16 cellular contexts compared by ENCODE assay signal in the genomic region with DNA sequence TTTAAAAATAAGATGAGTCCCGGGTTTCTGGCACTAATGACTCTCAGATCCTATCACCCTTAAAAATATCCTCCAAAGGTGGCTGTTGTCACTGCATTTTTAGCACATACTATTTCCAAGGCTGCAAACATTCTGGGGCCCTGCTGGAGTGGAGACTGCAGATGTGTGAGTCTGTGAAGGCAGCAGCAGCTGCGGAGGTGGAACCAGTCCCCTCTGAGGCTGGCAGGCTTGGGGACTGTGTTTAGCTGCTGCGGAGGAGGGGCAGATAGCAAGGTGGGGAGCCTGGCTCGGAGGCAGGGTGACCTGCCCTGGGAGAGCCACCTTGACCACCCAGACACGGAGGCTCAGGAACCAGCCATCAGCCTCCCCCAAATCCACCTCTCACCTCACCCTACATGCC.
"Had no signal": no experiment of that assay in that cellular context is flagged by ENCODE, and none has a peak within 500 bp of the region (broad histone marks: within the 10 kb centered on the region; RNA-seq: fewer than 3 reads in every experiment).

No MANE protein-coding gene starts in this region.

- DNase-seq: effector memory CD8-positive, alpha-beta T cell; gastrocnemius medialis; heart right ventricle; islet precursor cell; mammary epithelial cell; stimulated activated CD4-positive, alpha-beta T cell treated with anti-CD3 and anti-CD28 coated beads, Interleukin-12 subunit alpha, Interleukin-12 subunit beta, amount 100 ng/mL, for 4 hours; stimulated activated naive CD4-positive, alpha-beta T cell treated with Interleukin-2 at 50 U/mL for 16 hours; thyroid gland; uterus had no signal

- ATAC-seq: effector memory CD8-positive, alpha-beta T cell; gastrocnemius medialis; heart right ventricle; left lobe of liver; sciatic nerve had no signal

- H3K27me3 ChIP-seq: esophagus muscularis mucosa, gastrocnemius medialis, heart right ventricle, thyroid gland, uterus had no signal

- H3K4me1 ChIP-seq: parathyroid adenoma, thyroid gland, uterus had no signal

- H3K9me3 ChIP-seq: esophagus muscularis mucosa, gastrocnemius medialis, heart right ventricle, suprapubic skin, thyroid gland, uterus had no signal

- H3K9ac ChIP-seq: parathyroid adenoma had no signal

- H3K36me3 ChIP-seq: esophagus muscularis mucosa, gastrocnemius medialis, heart right ventricle, suprapubic skin, thyroid gland, uterus had no signal

- H3K27ac ChIP-seq: epithelial cell of prostate, esophagus muscularis mucosa, gastrocnemius medialis, heart right ventricle, parathyroid adenoma, skin epidermis, suprapubic skin, thyroid gland, uterus had no signal

- H3K4me3 ChIP-seq: esophagus muscularis mucosa, gastrocnemius medialis, heart right ventricle, skin epidermis, suprapubic skin, thyroid gland, uterus had no signal
